8 cellular contexts compared by ENCODE assay signal in genomic region chr3:174441588-174442316, GRCh38.
DNase-seq lines count a peak whose midpoint lies in the region; ATAC-seq and TF ChIP-seq lines count a peak whose summit lies in the region.

No MANE protein-coding gene starts in this region.

- ATAC-seq in HG03097 (IDR thresholded peaks at IDR 0.05; ENCODE audit: low FRiP score, unreplicated experiment) = peak; percentile 3
- no peak for ATAC-seq in GM18867 (IDR thresholded peaks at IDR 0.05; ENCODE audit: unreplicated experiment)

- H3K4me1 Mint-ChIP-seq in CD14-positive monocyte (peaks cover 27% of the 10 kb centered on the region), progenitor cell of endocrine pancreas (ENCODE audit: low read depth) (peaks cover 17% of the 10 kb centered on the region), mesothelial cell of epicardium (peaks cover 27% of the 10 kb centered on the region)

- peak overlapping the region in 1 of 7 donors; percentile 30 for H3K27ac Mint-ChIP-seq in CD14-positive monocyte
- peak overlapping the region; percentile 98 for H3K27ac Mint-ChIP-seq in progenitor cell of endocrine pancreas
- no peak overlapping the region for H3K27ac Mint-ChIP-seq in mesothelial cell of epicardium

- peaks cover 0 to 5% of the 10 kb centered on the region in 2 donors for H3K36me3 Mint-ChIP-seq in CD14-positive monocyte
- H3K36me3 Mint-ChIP-seq in progenitor cell of endocrine pancreas (ENCODE audit: insufficient read depth) = no peaks in the 10 kb centered on the region
- H3K36me3 Mint-ChIP-seq in mesothelial cell of epicardium = no peaks in the 10 kb centered on the region

- peak overlapping the region; percentile 56 for H3K4me3 ChIP-seq in fibroblast of mammary gland (ENCODE audit: control insufficient read depth, low read depth, low read length)

- DNase-seq in CD14-positive monocyte (ENCODE audit: low spot score) = no peak
- DNase-seq in SK-N-DZ (ENCODE audit: low spot score) = peak; percentile 33
- peak; percentile 74 for DNase-seq in fibroblast of mammary gland (ENCODE audit: low read depth)
- DNase-seq in progenitor cell of endocrine pancreas (ENCODE audit: low spot score, unreplicated experiment) = no peak
- DNase-seq in DMS53 treated with DMSO at 0.1 percent for 48 hours (lab: John Stamatoyannopoulos, UW; ENCODE audit: unreplicated experiment) = no peak
- no peak for DNase-seq in mesothelial cell of epicardium (ENCODE audit: low spot score in 2 of 2, unreplicated experiment in 2 of 2)

- TF ChIP-seq CTCF in CD14-positive monocyte (IDR thresholded peaks at IDR 0.05) = no peak
- TF ChIP-seq CTCF in fibroblast of mammary gland (conservative IDR thresholded peaks at IDR 0.05; ENCODE audit: control insufficient read depth, insufficient read depth, low read depth, low read length) = no peak
- no peak for TF ChIP-seq CTCF in progenitor cell of endocrine pancreas (IDR thresholded peaks at IDR 0.05; ENCODE audit: unreplicated experiment)
- TF ChIP-seq CTCF in mesothelial cell of epicardium (IDR thresholded peaks at IDR 0.05; ENCODE audit: unreplicated experiment) = no peak

- H3K27me3 Mint-ChIP-seq in CD14-positive monocyte (ENCODE audit: low read depth in 3 of 3) (peaks cover 9 to 18% (median 14%) of the 10 kb centered on the region in 3 donors), progenitor cell of endocrine pancreas (peaks cover 14% of the 10 kb centered on the region), mesothelial cell of epicardium (ENCODE audit: low read depth) (no peaks in the 10 kb centered on the region)

- peaks cover 0 to 8% (median 0%) of the 10 kb centered on the region in 7 donors for H3K9me3 Mint-ChIP-seq in CD14-positive monocyte
- no peaks in the 10 kb centered on the region for H3K9me3 Mint-ChIP-seq in progenitor cell of endocrine pancreas (ENCODE audit: low read depth)
- no peaks in the 10 kb centered on the region for H3K9me3 Mint-ChIP-seq in mesothelial cell of epicardium

- peak overlapping the region; percentile 83 to 92 for H3K4me3 Mint-ChIP-seq in CD14-positive monocyte
- H3K4me3 Mint-ChIP-seq in progenitor cell of endocrine pancreas (ENCODE audit: low read depth) = peak overlapping the region; percentile 81
- H3K4me3 Mint-ChIP-seq in mesothelial cell of epicardium = no peak overlapping the region

- intact Hi-C loops in CD14-positive monocyte (cut with micrococcal nuclease) = loop anchor here in 1 of 2 donors (10.0 kb wide), 1 partner anchor 107 kb away; no protein-coding TSS in a partner anchor

Comparison
In these comparisons a context has a peak if more than half of its experiments do, and no peak if none do; other contexts are left out.
1. DNase-seq: peak in SK-N-DZ (single experiment) and fibroblast of mammary gland (single experiment); none in CD14-positive monocyte (single experiment), progenitor cell of endocrine pancreas (single experiment), DMS53 treated with DMSO at 0.1 percent for 48 hours (single experiment) and mesothelial cell of epicardium (0 of 2).